22 cellular contexts compared by ENCODE assay signal in genomic region chr22:30167327-30167726, GRCh38.
"Had no signal": no experiment of that assay in that cellular context is flagged by ENCODE, and none has a peak within 500 bp of the region (broad histone marks: within the 10 kb centered on the region; RNA-seq: fewer than 3 reads in every experiment).

No MANE protein-coding gene starts in this region.

- H3K4me3 ChIP-seq: lower lobe of right lung, sigmoid colon, smooth muscle cell, upper lobe of left lung had no signal

- H3K4me3 Mint-ChIP-seq: activated CD4-positive, alpha-beta memory T cell treated with anti-CD3 and anti-CD28 coated beads for 36 hours; activated T-helper 1 cell treated with anti-CD3 and anti-CD28 coated beads, Interleukin-12 subunit alpha, Interleukin-12 subunit beta, Interleukin-2, Interleukin-4 antibody, amounts not matched to agents 30 ng/mL and 10 ng/mL and 1 ng/mL, durations not matched to agents 14 hours and 24 hours and 36 hours; dendritic cell treated with granulocyte-macrophage colony-stimulating factor and Interleukin-4, amounts not matched to agents 40 ng/mL and 50 ng/mL, for 4 days; naive thymus-derived CD4-positive, alpha-beta T cell; stimulated activated naive B cell treated with anti-CD40 and anti-IgM and Interleukin-4, amounts not matched to agents 10 μg/mL and 1 μg/mL and 100 μg/mL, for 72 hours had no signal

- H3K36me3 Mint-ChIP-seq: stimulated activated naive B cell treated with anti-CD40 and anti-IgM and Interleukin-4, amounts not matched to agents 10 μg/mL and 1 μg/mL and 100 μg/mL, for 72 hours had no signal

- H3K9me3 ChIP-seq: lower lobe of right lung, sigmoid colon, upper lobe of left lung had no signal

- ATAC-seq: foreskin keratinocyte; left lobe of liver; lower lobe of right lung; naive thymus-derived CD4-positive, alpha-beta T cell; stimulated activated naive B cell treated with anti-CD40 and anti-IgM and Interleukin-4, amounts not matched to agents 10 μg/mL and 1 μg/mL and 100 μg/mL, for 72 hours had no signal

- H3K4me1 Mint-ChIP-seq: stimulated activated naive B cell treated with anti-CD40 and anti-IgM and Interleukin-4, amounts not matched to agents 10 μg/mL and 1 μg/mL and 100 μg/mL, for 72 hours had no signal

- H3K27ac Mint-ChIP-seq: activated CD4-positive, alpha-beta memory T cell treated with anti-CD3 and anti-CD28 coated beads for 36 hours; activated T-helper 1 cell treated with anti-CD3 and anti-CD28 coated beads, Interleukin-12 subunit alpha, Interleukin-12 subunit beta, Interleukin-2, Interleukin-4 antibody, amounts not matched to agents 30 ng/mL and 10 ng/mL and 1 ng/mL, durations not matched to agents 14 hours and 24 hours and 36 hours; dendritic cell treated with granulocyte-macrophage colony-stimulating factor and Interleukin-4, amounts not matched to agents 40 ng/mL and 50 ng/mL, for 4 days; naive thymus-derived CD4-positive, alpha-beta T cell; progenitor cell of endocrine pancreas; stimulated activated naive B cell treated with anti-CD40 and anti-IgM and Interleukin-4, amounts not matched to agents 10 μg/mL and 1 μg/mL and 100 μg/mL, for 72 hours had no signal

- H3K27me3 Mint-ChIP-seq: naive thymus-derived CD4-positive, alpha-beta T cell had no signal

- H3K9me3 Mint-ChIP-seq: activated CD4-positive, alpha-beta memory T cell treated with anti-CD3 and anti-CD28 coated beads for 36 hours; dendritic cell treated with granulocyte-macrophage colony-stimulating factor and Interleukin-4, amounts not matched to agents 40 ng/mL and 50 ng/mL, for 4 days; stimulated activated naive B cell treated with anti-CD40 and anti-IgM and Interleukin-4, amounts not matched to agents 10 μg/mL and 1 μg/mL and 100 μg/mL, for 72 hours had no signal

- H3K27ac ChIP-seq: brain microvascular endothelial cell, foreskin keratinocyte, lower lobe of right lung, sigmoid colon, upper lobe of left lung had no signal

- H3K36me3 ChIP-seq: brain microvascular endothelial cell, lower lobe of right lung, sigmoid colon, upper lobe of left lung had no signal

- DNase-seq: activated CD4-positive, alpha-beta memory T cell treated with anti-CD3 and anti-CD28 coated beads for 36 hours; activated CD4-positive, alpha-beta T cell treated with anti-CD3 and anti-CD28 coated beads for 48 hours; activated gamma-delta T cell treated with Interleukin-2 at 50 U/mL for 16 hours; aorta; brain microvascular endothelial cell; caudate nucleus; effector CD4-positive, alpha-beta T cell; foreskin keratinocyte; kidney; lower lobe of right lung; naive thymus-derived CD4-positive, alpha-beta T cell; retina; sigmoid colon; stimulated activated CD4-positive, alpha-beta T cell treated with anti-CD3 and anti-CD28 coated beads, Interleukin-15, amount 100 ng/mL, for 24 hours; stimulated activated naive B cell treated with anti-CD40 and anti-IgM and Interleukin-4, amounts not matched to agents 10 μg/mL and 1 μg/mL and 100 μg/mL, for 72 hours; T-helper 1 cell; upper lobe of left lung had no signal

- H3K27me3 ChIP-seq: brain microvascular endothelial cell, upper lobe of left lung had no signal

- H3K4me1 ChIP-seq: foreskin keratinocyte, lower lobe of right lung, sigmoid colon, upper lobe of left lung had no signal
